In genomic region chr4:26197018-26197779, GRCh38 we compare ENCODE assay signal across 7 cellular contexts.
A peak's percentile ranks its signal among the peaks of the same experiment; 100 is the strongest.
DNase-seq lines count a peak whose midpoint lies in the region; ATAC-seq and TF ChIP-seq lines count a peak whose summit lies in the region.

No MANE protein-coding gene starts in this region.

- ATAC-seq in GM18909 (IDR thresholded peaks at IDR 0.05; ENCODE audit: poor library complexity, unreplicated experiment) (peak; percentile 90), HG03064 (IDR thresholded peaks at IDR 0.05; ENCODE audit: low read depth, unreplicated experiment) (peak; percentile 79), WTC11 (no peak)

- peaks cover 13% of the 10 kb centered on the region for H3K4me1 Mint-ChIP-seq in WTC11

- peak; percentile 88 for DNase-seq in SW480 (ENCODE audit: low spot score)
- peak; percentile 83 for DNase-seq in amniotic epithelial cell (ENCODE audit: low read depth)
- peak; percentile 31 to 49 for DNase-seq in stimulated activated CD4-positive, alpha-beta T cell treated with anti-CD3 and anti-CD28 coated beads, Interleukin-1b, Interleukin-23, amount 100 ng/mL, for 4 hours (ENCODE audit: low read depth in 2 of 2)
- DNase-seq in WTC11 (ENCODE audit: low spot score), result no peak
- no peak for DNase-seq in NCI-H1417 (lab: John Stamatoyannopoulos, UW)

- POLR2A ChIA-PET in WTC11 (lab: Charles Lee), result no interaction called here

- H3K27ac Mint-ChIP-seq in WTC11, result no peak overlapping the region

- peaks cover 3% of the 10 kb centered on the region; the same call in 1 of the 2 replicates for H3K27me3 Mint-ChIP-seq in WTC11 (ENCODE audit: low read depth)

- no peaks in the 10 kb centered on the region for H3K9me3 Mint-ChIP-seq in WTC11

- no peak overlapping the region for H3K4me3 Mint-ChIP-seq in WTC11

- TF ChIP-seq CTCF in WTC11 (IDR thresholded peaks at IDR 0.05), result no peak

- CTCF ChIA-PET in WTC11 (lab: Charles Lee), result interaction anchor here (1.1 kb wide), 1 partner anchor 69 kb away, joined by 3 read pairs; no protein-coding TSS in a partner anchor

- no peaks in the 10 kb centered on the region for H3K36me3 Mint-ChIP-seq in WTC11

TF ChIP-seq in WTC11, 78 proteins besides CTCF, POLR2A, EP300 and RAD21 (continues in another document):
- no peak for TF ChIP-seq NR1H2 (CRISPR knock-in tag; IDR thresholded peaks at IDR 0.05)
- no peak for TF ChIP-seq IRF2 (CRISPR knock-in tag; IDR thresholded peaks at IDR 0.05; ENCODE audit: borderline replicate concordance, low read depth)
- no peak for TF ChIP-seq ZNF532 (CRISPR knock-in tag; IDR thresholded peaks at IDR 0.05; ENCODE audit: borderline replicate concordance)
- TF ChIP-seq KAT7 (CRISPR knock-in tag; IDR thresholded peaks at IDR 0.05; ENCODE audit: borderline replicate concordance), result no peak
- no peak for TF ChIP-seq ZNF423 (CRISPR knock-in tag; IDR thresholded peaks at IDR 0.05)
- no peak for TF ChIP-seq GRHL2 (CRISPR knock-in tag; IDR thresholded peaks at IDR 0.05; ENCODE audit: insufficient replicate concordance, severe bottlenecking)
- TF ChIP-seq TCF7 (CRISPR knock-in tag; IDR thresholded peaks at IDR 0.05; ENCODE audit: low read depth), result no peak
- TF ChIP-seq ARID4B (CRISPR knock-in tag; IDR thresholded peaks at IDR 0.05; ENCODE audit: borderline replicate concordance), result no peak
- TF ChIP-seq, protein P1, sequence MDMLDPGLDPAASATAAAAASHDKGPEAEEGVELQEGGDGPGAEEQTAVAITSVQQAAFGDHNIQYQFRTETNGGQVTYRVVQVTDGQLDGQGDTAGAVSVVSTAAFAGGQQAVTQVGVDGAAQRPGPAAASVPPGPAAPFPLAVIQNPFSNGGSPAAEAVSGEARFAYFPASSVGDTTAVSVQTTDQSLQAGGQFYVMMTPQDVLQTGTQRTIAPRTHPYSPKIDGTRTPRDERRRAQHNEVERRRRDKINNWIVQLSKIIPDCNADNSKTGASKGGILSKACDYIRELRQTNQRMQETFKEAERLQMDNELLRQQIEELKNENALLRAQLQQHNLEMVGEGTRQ (CRISPR knock-in tag; IDR thresholded peaks at IDR 0.05), result no peak
- TF ChIP-seq PRRX2 (CRISPR knock-in tag; IDR thresholded peaks at IDR 0.05), result no peak
- TF ChIP-seq, protein P2, sequence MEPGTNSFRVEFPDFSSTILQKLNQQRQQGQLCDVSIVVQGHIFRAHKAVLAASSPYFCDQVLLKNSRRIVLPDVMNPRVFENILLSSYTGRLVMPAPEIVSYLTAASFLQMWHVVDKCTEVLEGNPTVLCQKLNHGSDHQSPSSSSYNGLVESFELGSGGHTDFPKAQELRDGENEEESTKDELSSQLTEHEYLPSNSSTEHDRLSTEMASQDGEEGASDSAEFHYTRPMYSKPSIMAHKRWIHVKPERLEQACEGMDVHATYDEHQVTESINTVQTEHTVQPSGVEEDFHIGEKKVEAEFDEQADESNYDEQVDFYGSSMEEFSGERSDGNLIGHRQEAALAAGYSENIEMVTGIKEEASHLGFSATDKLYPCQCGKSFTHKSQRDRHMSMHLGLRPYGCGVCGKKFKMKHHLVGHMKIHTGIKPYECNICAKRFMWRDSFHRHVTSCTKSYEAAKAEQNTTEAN (CRISPR knock-in tag; IDR thresholded peaks at IDR 0.05), result no peak
- TF ChIP-seq MXD4 (CRISPR knock-in tag; IDR thresholded peaks at IDR 0.05; ENCODE audit: borderline replicate concordance), result no peak
- TF ChIP-seq SOX15 (CRISPR knock-in tag; IDR thresholded peaks at IDR 0.05), result no peak
- TF ChIP-seq AFF4 (CRISPR knock-in tag; IDR thresholded peaks at IDR 0.05; ENCODE audit: borderline replicate concordance), result no peak
- no peak for TF ChIP-seq ZNF219 (CRISPR knock-in tag; IDR thresholded peaks at IDR 0.05; ENCODE audit: borderline replicate concordance)
- TF ChIP-seq GABPB1 (CRISPR knock-in tag; IDR thresholded peaks at IDR 0.05), result no peak
- TF ChIP-seq OVOL2 (CRISPR knock-in tag; IDR thresholded peaks at IDR 0.05; ENCODE audit: borderline replicate concordance), result no peak
- TF ChIP-seq RELA (CRISPR knock-in tag; IDR thresholded peaks at IDR 0.05; ENCODE audit: borderline replicate concordance), result no peak

Comparison
In these comparisons a context has a peak if more than half of its experiments do, and no peak if none do; other contexts are left out.
1. DNase-seq: peak in SW480 (single experiment), amniotic epithelial cell (single experiment) and stimulated activated CD4-positive, alpha-beta T cell treated with anti-CD3 and anti-CD28 coated beads, Interleukin-1b, Interleukin-23, amount 100 ng/mL, for 4 hours (2 of 2); none in WTC11 (single experiment) and NCI-H1417 (0 of 3).